18 cellular contexts compared by ENCODE assay signal in genomic region chr3:43061101-43061895, GRCh38. TPM values are rescaled to one million over a fixed set of nuclear protein-coding genes. Genes with fewer than 3 reads are reported as not detected.
DNase-seq lines count a peak whose midpoint lies in the region; ATAC-seq and TF ChIP-seq lines count a peak whose summit lies in the region.
"Had no signal": no experiment of that assay in that cellular context is flagged by ENCODE, and none has a peak within 500 bp of the region (broad histone marks: within the 10 kb centered on the region; RNA-seq: fewer than 3 reads in every experiment).

No MANE protein-coding gene starts in this region.

- H3K4me1 Mint-ChIP-seq in activated CD8-positive, alpha-beta T cell treated with anti-CD3 and anti-CD28 coated beads, Interleukin-2, amount 10 ng/mL, durations not matched to agents 7 days and 5 days (ENCODE audit: low read depth), result peaks cover 8% of the 10 kb centered on the region
- peaks cover 21% of the 10 kb centered on the region for H3K4me1 Mint-ChIP-seq in activated CD8-positive, alpha-beta T cell treated with anti-CD3 and anti-CD28 coated beads for 36 hours (ENCODE audit: low read depth)
- no peaks in the 10 kb centered on the region for H3K4me1 Mint-ChIP-seq in osteocyte (ENCODE audit: unreplicated experiment)
- H3K4me1 Mint-ChIP-seq: B cell had no signal

- no peak for TF ChIP-seq CTCF in activated CD8-positive, alpha-beta T cell treated with anti-CD3 and anti-CD28 coated beads for 36 hours (IDR thresholded peaks at IDR 0.05)
- TF ChIP-seq CTCF in WERI-Rb-1 (IDR thresholded peaks at IDR 0.05; ENCODE audit: low read depth, low read length) (no peak), fibroblast of the aortic adventitia (IDR thresholded peaks at IDR 0.05; ENCODE audit: insufficient read depth, low read length) (no peak), osteocyte (IDR thresholded peaks at IDR 0.05) (no peak)

- no peaks in the 10 kb centered on the region for H3K36me3 Mint-ChIP-seq in activated CD8-positive, alpha-beta T cell treated with anti-CD3 and anti-CD28 coated beads, Interleukin-2, amount 10 ng/mL, durations not matched to agents 7 days and 5 days (ENCODE audit: low read depth)
- H3K36me3 Mint-ChIP-seq in activated CD8-positive, alpha-beta T cell treated with anti-CD3 and anti-CD28 coated beads for 36 hours (ENCODE audit: low read depth), result no peaks in the 10 kb centered on the region
- H3K36me3 Mint-ChIP-seq in osteocyte (ENCODE audit: unreplicated experiment), result no peaks in the 10 kb centered on the region
- H3K36me3 Mint-ChIP-seq: CD4-positive, CD25-positive, alpha-beta regulatory T cell had no signal

- no peaks in the 10 kb centered on the region for H3K9me3 ChIP-seq in WERI-Rb-1 (ENCODE audit: severe bottlenecking)
- H3K9me3 ChIP-seq in effector memory CD4-positive, alpha-beta T cell (ENCODE audit: control insufficient read depth, low read length), result no peaks in the 10 kb centered on the region
- H3K9me3 ChIP-seq: SJSA1 had no signal

- peaks cover 4% of the 10 kb centered on the region for H3K9me3 Mint-ChIP-seq in activated CD8-positive, alpha-beta T cell treated with anti-CD3 and anti-CD28 coated beads, Interleukin-2, amount 10 ng/mL, durations not matched to agents 7 days and 5 days (ENCODE audit: insufficient read depth)
- H3K9me3 Mint-ChIP-seq in activated CD8-positive, alpha-beta T cell treated with anti-CD3 and anti-CD28 coated beads for 36 hours, result no peaks in the 10 kb centered on the region
- H3K9me3 Mint-ChIP-seq in osteocyte (ENCODE audit: unreplicated experiment), result no peaks in the 10 kb centered on the region

- no peak overlapping the region for H3K4me3 Mint-ChIP-seq in activated CD8-positive, alpha-beta T cell treated with anti-CD3 and anti-CD28 coated beads, Interleukin-2, amount 10 ng/mL, durations not matched to agents 7 days and 5 days
- no peak overlapping the region for H3K4me3 Mint-ChIP-seq in activated CD8-positive, alpha-beta T cell treated with anti-CD3 and anti-CD28 coated beads for 36 hours
- no peak overlapping the region for H3K4me3 Mint-ChIP-seq in osteocyte (ENCODE audit: unreplicated experiment)
- H3K4me3 Mint-ChIP-seq: B cell; CD4-positive, CD25-positive, alpha-beta regulatory T cell; H9 had no signal

- no peak overlapping the region for H3K4me3 ChIP-seq in WERI-Rb-1 (ENCODE audit: low read depth, low read length)
- no peak overlapping the region for H3K4me3 ChIP-seq in fibroblast of the aortic adventitia (ENCODE audit: low read depth, low read length)
- H3K4me3 ChIP-seq in effector memory CD4-positive, alpha-beta T cell (ENCODE audit: insufficient read depth, low read depth, low read length, poor library complexity, severe bottlenecking), result no peak overlapping the region
- H3K4me3 ChIP-seq: PC-9, SJSA1 had no signal

- CTCF ChIA-PET in activated CD8-positive, alpha-beta T cell treated with anti-CD3 and anti-CD28 coated beads, Interleukin-2, amount 10 ng/mL, durations not matched to agents 7 days and 5 days (lab: Charles Lee), result no interaction called here
- CTCF ChIA-PET in activated CD8-positive, alpha-beta T cell treated with anti-CD3 and anti-CD28 coated beads for 36 hours (lab: Charles Lee), result interaction anchor here (0.8 to 3.8 kb wide), 2 partner anchors 10 to 99 kb away, joined by 4 to 22 read pairs; no protein-coding TSS in a partner anchor

- H3K27ac Mint-ChIP-seq in activated CD8-positive, alpha-beta T cell treated with anti-CD3 and anti-CD28 coated beads, Interleukin-2, amount 10 ng/mL, durations not matched to agents 7 days and 5 days, result no peak overlapping the region
- H3K27ac Mint-ChIP-seq in activated CD8-positive, alpha-beta T cell treated with anti-CD3 and anti-CD28 coated beads for 36 hours, result no peak overlapping the region
- H3K27ac Mint-ChIP-seq in osteocyte (ENCODE audit: unreplicated experiment), result no peak overlapping the region
- H3K27ac Mint-ChIP-seq: B cell, H9 had no signal

- H3K27me3 Mint-ChIP-seq in activated CD8-positive, alpha-beta T cell treated with anti-CD3 and anti-CD28 coated beads, Interleukin-2, amount 10 ng/mL, durations not matched to agents 7 days and 5 days (ENCODE audit: low read depth), result no peaks in the 10 kb centered on the region
- H3K27me3 Mint-ChIP-seq in activated CD8-positive, alpha-beta T cell treated with anti-CD3 and anti-CD28 coated beads for 36 hours, result no peaks in the 10 kb centered on the region
- H3K27me3 Mint-ChIP-seq in osteocyte (ENCODE audit: unreplicated experiment), result peaks cover 5% of the 10 kb centered on the region

- no peaks in the 10 kb centered on the region for H3K27me3 ChIP-seq in WERI-Rb-1 (ENCODE audit: insufficient read depth, low read depth, severe bottlenecking)
- no peaks in the 10 kb centered on the region for H3K27me3 ChIP-seq in effector memory CD4-positive, alpha-beta T cell (replicated peaks; ENCODE audit: control insufficient read depth, insufficient read depth, low read length, poor library complexity, severe bottlenecking)
- H3K27me3 ChIP-seq: SJSA1 had no signal

- H3K27ac ChIP-seq in WERI-Rb-1, result no peak overlapping the region
- no peak overlapping the region for H3K27ac ChIP-seq in effector memory CD4-positive, alpha-beta T cell (ENCODE audit: insufficient read depth, low read length, poor library complexity, severe bottlenecking)
- H3K27ac ChIP-seq: PC-9, SJSA1 had no signal

- peaks cover 3% of the 10 kb centered on the region for H3K4me1 ChIP-seq in effector memory CD4-positive, alpha-beta T cell (ENCODE audit: control insufficient read depth, insufficient read depth, low read length, poor library complexity, severe bottlenecking)
- H3K4me1 ChIP-seq: SJSA1 had no signal

- DNase-seq in activated CD8-positive, alpha-beta T cell treated with anti-CD3 and anti-CD28 coated beads, Interleukin-2, amount 10 ng/mL, durations not matched to agents 7 days and 5 days, result peak; percentile 12
- DNase-seq in activated CD8-positive, alpha-beta T cell treated with anti-CD3 and anti-CD28 coated beads for 36 hours, result no peak
- DNase-seq in WERI-Rb-1 (peak; percentile 24), fibroblast of the aortic adventitia (ENCODE audit: low read depth) (peak; percentile 44), osteocyte (ENCODE audit: extremely low spot score, unreplicated experiment) (peak; percentile 48)
- DNase-seq in effector memory CD4-positive, alpha-beta T cell, result no peak
- DNase-seq: EL, H9, KG1, NCI-H1105, NCI-H187, NCI-H446, PC-9 had no signal

- intact Hi-C loops in activated CD8-positive, alpha-beta T cell treated with anti-CD3 and anti-CD28 coated beads for 36 hours (cut with micrococcal nuclease), result no loop called here

- no peaks in the 10 kb centered on the region for H3K36me3 ChIP-seq in WERI-Rb-1
- H3K36me3 ChIP-seq in effector memory CD4-positive, alpha-beta T cell (ENCODE audit: control insufficient read depth, insufficient read depth, low read length), result no peaks in the 10 kb centered on the region
- H3K36me3 ChIP-seq: SJSA1 had no signal

- no peak for ATAC-seq in activated CD8-positive, alpha-beta T cell treated with anti-CD3 and anti-CD28 coated beads, Interleukin-2, amount 10 ng/mL, durations not matched to agents 7 days and 5 days
- ATAC-seq in activated CD8-positive, alpha-beta T cell treated with anti-CD3 and anti-CD28 coated beads for 36 hours, result no peak
- no peak for ATAC-seq in GM21825 (IDR thresholded peaks at IDR 0.05; ENCODE audit: unreplicated experiment)
- ATAC-seq: HepG2 had no signal

- POLR2A ChIA-PET in activated CD8-positive, alpha-beta T cell treated with anti-CD3 and anti-CD28 coated beads, Interleukin-2, amount 10 ng/mL, durations not matched to agents 7 days and 5 days (lab: Charles Lee), result no interaction called here
- POLR2A ChIA-PET in activated CD8-positive, alpha-beta T cell treated with anti-CD3 and anti-CD28 coated beads for 36 hours (lab: Charles Lee), result interaction anchor here (0.8 to 1.2 kb wide), 2 partner anchors 10 to 37 kb away, joined by 3 read pairs; no protein-coding TSS in a partner anchor

RNA-seq across cellular contexts. Expression of gene POMGNT2, which starts 44.6 kb away (rescaled TPM):
- total RNA-seq in activated CD8-positive, alpha-beta T cell treated with anti-CD3 and anti-CD28 coated beads, Interleukin-2, amount 10 ng/mL, durations not matched to agents 7 days and 5 days, result 1 to 10 TPM; 8.7 to 9.7 TPM
- 10 to 100 TPM; 11.9 to 12.0 TPM for total RNA-seq in activated CD8-positive, alpha-beta T cell treated with anti-CD3 and anti-CD28 coated beads for 36 hours
- total RNA-seq in fibroblast of the aortic adventitia (ENCODE audit: low replicate concordance) (6.9 and 9.3 TPM in 2 replicates), osteocyte (16.1 and 18.5 TPM in 2 replicates)

Comparison
In these comparisons a context has a peak if more than half of its experiments do, and no peak if none do; other contexts are left out.
1. DNase-seq: peak in activated CD8-positive, alpha-beta T cell treated with anti-CD3 and anti-CD28 coated beads, Interleukin-2, amount 10 ng/mL, durations not matched to agents 7 days and 5 days (single experiment), WERI-Rb-1 (single experiment), fibroblast of the aortic adventitia (single experiment) and osteocyte (single experiment); none in activated CD8-positive, alpha-beta T cell treated with anti-CD3 and anti-CD28 coated beads for 36 hours (single experiment) and effector memory CD4-positive, alpha-beta T cell (0 of 3).